In the genomic region with DNA sequence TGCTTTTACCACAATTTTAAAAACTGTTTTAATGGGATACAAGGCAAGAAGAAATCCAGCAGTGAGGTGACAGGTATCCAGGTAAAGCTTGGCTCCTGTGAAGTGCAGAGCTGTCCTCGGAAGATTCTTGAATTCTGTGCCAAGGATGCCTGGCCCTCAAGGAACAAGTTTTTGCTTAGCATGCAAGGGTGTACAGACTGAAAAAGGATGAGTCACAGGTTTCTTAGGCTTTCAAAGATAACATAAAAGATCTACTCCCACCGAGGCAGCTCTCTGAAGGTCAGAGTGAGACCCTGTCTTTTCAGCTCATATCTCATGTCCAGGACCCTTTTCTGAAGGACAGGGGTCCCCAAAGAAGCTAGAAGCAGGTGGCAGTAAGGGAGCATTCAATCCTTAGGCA, we compare ENCODE assay signal across 19 cellular contexts.
"Had no signal": no experiment of that assay in that cellular context is flagged by ENCODE, and none has a peak within 500 bp of the region (broad histone marks: within the 10 kb centered on the region; RNA-seq: fewer than 3 reads in every experiment).

No MANE protein-coding gene starts in this region.

- H3K9me3 ChIP-seq: sigmoid colon, testis had no signal

- H3K27ac Mint-ChIP-seq: activated naive CD8-positive, alpha-beta T cell; nephron progenitor cell had no signal

- H3K4me3 ChIP-seq: left ventricle myocardium inferior, sigmoid colon, testis had no signal

- H3K4me3 Mint-ChIP-seq: activated naive CD8-positive, alpha-beta T cell; activated T-cell treated with anti-CD3 and anti-CD28 coated beads, Interleukin-2, amount 50 U/mL, for 4 hours; endodermal cell; nephron progenitor cell had no signal

- H3K27me3 Mint-ChIP-seq: activated naive CD8-positive, alpha-beta T cell had no signal

- H3K27me3 ChIP-seq: sigmoid colon, testis had no signal

- ATAC-seq: activated T-cell treated with anti-CD3 and anti-CD28 coated beads, Interleukin-2, amount 50 U/mL, for 4 hours; esophagus mucosa; SK-N-SH treated with all-trans-retinoic acid at 6 μM for 48 hours; stimulated activated naive CD8-positive, alpha-beta T cell treated with anti-CD3 and anti-CD28 coated beads, Interleukin-15, Interleukin-2, amounts not matched to agents 100 U/mL and 50 U/mL, for 24 hours had no signal

- FAIRE-seq: keratinocyte had no signal

- H3K4me1 ChIP-seq: sigmoid colon, testis had no signal

- H3K27ac ChIP-seq: left ventricle myocardium inferior, sigmoid colon, testis had no signal

- DNase-seq: activated CD4-positive, alpha-beta T cell treated with anti-CD3 and anti-CD28 coated beads, Interleukin-2, amount 50 U/mL, for 4 hours; activated gamma-delta T cell; activated T-cell treated with anti-CD3 and anti-CD28 coated beads, Interleukin-2, amount 50 U/mL, for 4 hours; aorta; cerebellar nuclear complex; endodermal cell; foreskin melanocyte; head of caudate nucleus; left ventricle myocardium inferior; mesendoderm; nephron progenitor cell; sigmoid colon; stimulated activated CD4-positive, alpha-beta T cell treated with anti-CD3 and anti-CD28 coated beads, Interleukin-12 subunit alpha, Interleukin-12 subunit beta, amount 100 ng/mL, for 4 hours; stimulated activated naive CD8-positive, alpha-beta T cell treated with anti-CD3 and anti-CD28 coated beads, Interleukin-15, Interleukin-2, amounts not matched to agents 100 U/mL and 50 U/mL, for 24 hours; testis had no signal
